1 cellular context compared by ENCODE assay signal in the genomic region with DNA sequence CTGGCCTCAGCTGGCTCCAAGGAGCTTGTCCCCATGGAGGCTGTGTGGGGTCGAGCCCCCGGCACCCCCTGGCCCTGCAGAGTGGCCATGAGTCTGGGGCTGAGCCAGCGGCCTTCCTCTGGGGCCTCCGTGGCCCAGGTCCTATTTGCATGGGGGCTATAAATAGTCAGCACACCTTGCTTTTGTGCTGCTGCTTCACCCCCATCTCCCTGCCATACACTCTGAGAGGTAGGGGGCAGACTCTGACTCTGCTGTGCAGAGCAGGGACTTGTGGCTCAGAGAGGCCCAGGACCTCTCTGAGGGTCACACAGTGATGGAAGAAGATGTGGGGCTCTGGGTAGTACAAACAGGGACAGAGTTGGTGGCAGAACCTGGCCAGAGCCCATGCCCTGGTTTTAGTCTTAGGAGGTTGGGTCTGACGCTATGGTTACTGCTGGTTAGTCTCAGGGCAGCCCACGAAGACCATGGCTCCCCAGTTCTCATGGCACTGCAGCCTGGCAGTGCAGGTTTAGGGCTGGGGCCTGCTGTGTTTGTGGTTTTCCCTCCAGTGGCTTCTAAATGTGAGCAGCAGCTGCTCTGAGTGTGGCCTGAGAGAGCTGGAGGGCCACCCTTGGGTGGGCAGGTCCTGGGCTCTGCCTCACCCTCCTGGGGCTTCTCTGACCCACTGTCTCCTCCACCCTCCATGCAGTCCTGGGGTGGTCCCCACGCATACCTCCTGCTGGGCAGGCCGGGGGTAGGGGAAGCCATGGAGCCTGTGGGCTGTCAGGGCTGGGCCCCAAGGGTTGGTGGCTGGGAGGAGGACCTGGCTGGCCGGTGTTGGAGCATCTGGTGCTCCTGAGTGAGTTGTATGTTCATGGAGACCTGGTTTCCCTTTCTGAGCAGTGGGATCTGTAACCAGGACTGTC.
TF ChIP-seq lines count a peak whose summit lies in the region.

No MANE protein-coding gene starts in this region.

TF ChIP-seq in H1, 55 proteins besides CTCF, POLR2A, EP300 and RAD21:
- no peak for TF ChIP-seq ATF2 (IDR thresholded peaks at IDR 0.05; ENCODE audit: low read length)
- TF ChIP-seq KDM1A (IDR thresholded peaks at IDR 0.05; ENCODE audit: borderline replicate concordance, low read length) = 0 out of 2 replicates have a peak, but pooled peaks have one; percentile 19
